ENCODE assay signal across 1 cellular context in the genomic region with DNA sequence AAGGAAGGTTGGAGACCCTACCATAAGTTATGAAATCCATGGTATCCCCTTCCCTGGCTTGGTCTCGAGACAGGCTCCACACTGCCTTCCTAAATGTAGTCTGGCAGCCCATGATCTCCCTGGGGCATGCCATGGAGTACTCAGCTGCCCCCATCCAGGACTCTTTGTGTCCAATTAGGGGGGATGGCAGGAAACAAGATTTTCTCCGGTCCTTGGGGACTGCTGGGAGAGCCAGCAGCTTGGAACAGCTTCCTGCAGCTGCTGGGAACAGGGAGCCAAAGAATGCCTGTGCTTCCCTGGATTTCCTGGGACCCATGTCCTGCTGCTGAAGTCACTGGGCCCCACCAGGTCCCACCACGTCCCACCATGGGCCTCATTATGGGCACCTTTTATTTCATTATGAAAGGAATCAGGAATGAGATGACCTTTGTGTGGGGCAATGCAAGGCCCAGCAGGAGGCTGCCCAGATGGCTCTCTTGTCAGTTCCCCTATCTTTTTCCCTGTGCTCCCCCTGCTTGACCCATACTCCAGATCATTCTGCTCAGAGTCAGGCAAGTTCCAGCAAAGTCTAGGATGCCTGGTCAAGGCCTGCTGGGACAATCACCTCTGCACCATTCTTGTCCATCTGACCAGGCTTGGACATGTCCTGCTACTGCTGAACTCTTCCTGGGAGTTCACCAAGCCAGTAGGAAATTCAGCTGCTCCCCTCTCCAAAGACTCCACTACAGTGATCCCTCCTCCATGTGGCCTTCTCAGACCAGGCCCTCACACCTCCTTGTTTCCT.
TF ChIP-seq lines count a peak whose summit lies in the region.

No MANE protein-coding gene starts in this region.

TF ChIP-seq in K562, 482 proteins besides CTCF, POLR2A, EP300 and RAD21:
- TF ChIP-seq RBM15 (IDR thresholded peaks at IDR 0.05; ENCODE audit: insufficient read depth, low read length) = no peak
- no peak for TF ChIP-seq FOS (IDR thresholded peaks at IDR 0.05; ENCODE audit: extremely low read depth, insufficient read length)
- TF ChIP-seq ZSCAN32 (CRISPR knock-in tag; IDR thresholded peaks at IDR 0.05) = no peak
- TF ChIP-seq, protein P1, sequence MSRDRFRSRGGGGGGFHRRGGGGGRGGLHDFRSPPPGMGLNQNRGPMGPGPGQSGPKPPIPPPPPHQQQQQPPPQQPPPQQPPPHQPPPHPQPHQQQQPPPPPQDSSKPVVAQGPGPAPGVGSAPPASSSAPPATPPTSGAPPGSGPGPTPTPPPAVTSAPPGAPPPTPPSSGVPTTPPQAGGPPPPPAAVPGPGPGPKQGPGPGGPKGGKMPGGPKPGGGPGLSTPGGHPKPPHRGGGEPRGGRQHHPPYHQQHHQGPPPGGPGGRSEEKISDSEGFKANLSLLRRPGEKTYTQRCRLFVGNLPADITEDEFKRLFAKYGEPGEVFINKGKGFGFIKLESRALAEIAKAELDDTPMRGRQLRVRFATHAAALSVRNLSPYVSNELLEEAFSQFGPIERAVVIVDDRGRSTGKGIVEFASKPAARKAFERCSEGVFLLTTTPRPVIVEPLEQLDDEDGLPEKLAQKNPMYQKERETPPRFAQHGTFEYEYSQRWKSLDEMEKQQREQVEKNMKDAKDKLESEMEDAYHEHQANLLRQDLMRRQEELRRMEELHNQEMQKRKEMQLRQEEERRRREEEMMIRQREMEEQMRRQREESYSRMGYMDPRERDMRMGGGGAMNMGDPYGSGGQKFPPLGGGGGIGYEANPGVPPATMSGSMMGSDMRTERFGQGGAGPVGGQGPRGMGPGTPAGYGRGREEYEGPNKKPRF (IDR thresholded peaks at IDR 0.05; ENCODE audit: low read depth, low read length) = no peak
- no peak for TF ChIP-seq RFX1 (IDR thresholded peaks at IDR 0.05)
- TF ChIP-seq, protein P2, sequence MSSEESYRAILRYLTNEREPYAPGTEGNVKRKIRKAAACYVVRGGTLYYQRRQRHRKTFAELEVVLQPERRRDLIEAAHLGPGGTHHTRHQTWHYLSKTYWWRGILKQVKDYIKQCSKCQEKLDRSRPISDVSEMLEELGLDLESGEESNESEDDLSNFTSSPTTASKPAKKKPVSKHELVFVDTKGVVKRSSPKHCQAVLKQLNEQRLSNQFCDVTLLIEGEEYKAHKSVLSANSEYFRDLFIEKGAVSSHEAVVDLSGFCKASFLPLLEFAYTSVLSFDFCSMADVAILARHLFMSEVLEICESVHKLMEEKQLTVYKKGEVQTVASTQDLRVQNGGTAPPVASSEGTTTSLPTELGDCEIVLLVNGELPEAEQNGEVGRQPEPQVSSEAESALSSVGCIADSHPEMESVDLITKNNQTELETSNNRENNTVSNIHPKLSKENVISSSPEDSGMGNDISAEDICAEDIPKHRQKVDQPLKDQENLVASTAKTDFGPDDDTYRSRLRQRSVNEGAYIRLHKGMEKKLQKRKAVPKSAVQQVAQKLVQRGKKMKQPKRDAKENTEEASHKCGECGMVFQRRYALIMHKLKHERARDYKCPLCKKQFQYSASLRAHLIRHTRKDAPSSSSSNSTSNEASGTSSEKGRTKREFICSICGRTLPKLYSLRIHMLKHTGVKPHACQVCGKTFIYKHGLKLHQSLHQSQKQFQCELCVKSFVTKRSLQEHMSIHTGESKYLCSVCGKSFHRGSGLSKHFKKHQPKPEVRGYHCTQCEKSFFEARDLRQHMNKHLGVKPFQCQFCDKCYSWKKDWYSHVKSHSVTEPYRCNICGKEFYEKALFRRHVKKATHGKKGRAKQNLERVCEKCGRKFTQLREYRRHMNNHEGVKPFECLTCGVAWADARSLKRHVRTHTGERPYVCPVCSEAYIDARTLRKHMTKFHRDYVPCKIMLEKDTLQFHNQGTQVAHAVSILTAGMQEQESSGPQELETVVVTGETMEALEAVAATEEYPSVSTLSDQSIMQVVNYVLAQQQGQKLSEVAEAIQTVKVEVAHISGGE (CRISPR knock-in tag; IDR thresholded peaks at IDR 0.05) = no peak
- no peak for TF ChIP-seq RCOR1 (IDR thresholded peaks at IDR 0.05; ENCODE audit: borderline replicate concordance in 1 of 2, low read depth in 2 of 2, low read length in 2 of 2)
- TF ChIP-seq ZNF584 (CRISPR knock-in tag; IDR thresholded peaks at IDR 0.05; ENCODE audit: low read depth) = no peak
- TF ChIP-seq, protein P3, sequence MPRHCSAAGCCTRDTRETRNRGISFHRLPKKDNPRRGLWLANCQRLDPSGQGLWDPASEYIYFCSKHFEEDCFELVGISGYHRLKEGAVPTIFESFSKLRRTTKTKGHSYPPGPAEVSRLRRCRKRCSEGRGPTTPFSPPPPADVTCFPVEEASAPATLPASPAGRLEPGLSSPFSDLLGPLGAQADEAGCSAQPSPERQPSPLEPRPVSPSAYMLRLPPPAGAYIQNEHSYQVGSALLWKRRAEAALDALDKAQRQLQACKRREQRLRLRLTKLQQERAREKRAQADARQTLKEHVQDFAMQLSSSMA (CRISPR knock-in tag; IDR thresholded peaks at IDR 0.05) = no peak
- no peak for TF ChIP-seq SRSF1 (IDR thresholded peaks at IDR 0.05; ENCODE audit: low read depth, low read length)
- TF ChIP-seq, protein P4, sequence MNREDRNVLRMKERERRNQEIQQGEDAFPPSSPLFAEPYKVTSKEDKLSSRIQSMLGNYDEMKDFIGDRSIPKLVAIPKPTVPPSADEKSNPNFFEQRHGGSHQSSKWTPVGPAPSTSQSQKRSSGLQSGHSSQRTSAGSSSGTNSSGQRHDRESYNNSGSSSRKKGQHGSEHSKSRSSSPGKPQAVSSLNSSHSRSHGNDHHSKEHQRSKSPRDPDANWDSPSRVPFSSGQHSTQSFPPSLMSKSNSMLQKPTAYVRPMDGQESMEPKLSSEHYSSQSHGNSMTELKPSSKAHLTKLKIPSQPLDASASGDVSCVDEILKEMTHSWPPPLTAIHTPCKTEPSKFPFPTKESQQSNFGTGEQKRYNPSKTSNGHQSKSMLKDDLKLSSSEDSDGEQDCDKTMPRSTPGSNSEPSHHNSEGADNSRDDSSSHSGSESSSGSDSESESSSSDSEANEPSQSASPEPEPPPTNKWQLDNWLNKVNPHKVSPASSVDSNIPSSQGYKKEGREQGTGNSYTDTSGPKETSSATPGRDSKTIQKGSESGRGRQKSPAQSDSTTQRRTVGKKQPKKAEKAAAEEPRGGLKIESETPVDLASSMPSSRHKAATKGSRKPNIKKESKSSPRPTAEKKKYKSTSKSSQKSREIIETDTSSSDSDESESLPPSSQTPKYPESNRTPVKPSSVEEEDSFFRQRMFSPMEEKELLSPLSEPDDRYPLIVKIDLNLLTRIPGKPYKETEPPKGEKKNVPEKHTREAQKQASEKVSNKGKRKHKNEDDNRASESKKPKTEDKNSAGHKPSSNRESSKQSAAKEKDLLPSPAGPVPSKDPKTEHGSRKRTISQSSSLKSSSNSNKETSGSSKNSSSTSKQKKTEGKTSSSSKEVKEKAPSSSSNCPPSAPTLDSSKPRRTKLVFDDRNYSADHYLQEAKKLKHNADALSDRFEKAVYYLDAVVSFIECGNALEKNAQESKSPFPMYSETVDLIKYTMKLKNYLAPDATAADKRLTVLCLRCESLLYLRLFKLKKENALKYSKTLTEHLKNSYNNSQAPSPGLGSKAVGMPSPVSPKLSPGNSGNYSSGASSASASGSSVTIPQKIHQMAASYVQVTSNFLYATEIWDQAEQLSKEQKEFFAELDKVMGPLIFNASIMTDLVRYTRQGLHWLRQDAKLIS (CRISPR knock-in tag; IDR thresholded peaks at IDR 0.05) = no peak
